ENCODE assay signal across 10 cellular contexts in genomic region chr15:44882499-44882968, GRCh38.
A peak's percentile ranks its signal among the peaks of the same experiment; 100 is the strongest.
DNase-seq lines count a peak whose midpoint lies in the region; ATAC-seq, FAIRE-seq and TF ChIP-seq lines count a peak whose summit lies in the region.
"Had no signal": no experiment of that assay in that cellular context is flagged by ENCODE, and none has a peak within 500 bp of the region (broad histone marks: within the 10 kb centered on the region; RNA-seq: fewer than 3 reads in every experiment).

No MANE protein-coding gene starts in this region.

- TF ChIP-seq POLR2A in K562 (conservative IDR thresholded peaks at IDR 0.05): no peak

- TF ChIP-seq RAD21 in K562 (CRISPR knock-in tag; conservative IDR thresholded peaks at IDR 0.05 in 1 of 2, IDR thresholded peaks at IDR 0.05 in 1 of 2): no peak

- no peak overlapping the region for H3K4me2 ChIP-seq in K562 (ENCODE audit: insufficient read depth, low read length)

- no peak for FAIRE-seq in K562 (lab: Jason Lieb, UNC)
- FAIRE-seq: endothelial cell of umbilical vein, G401.6 had no signal

- no peaks in the 10 kb centered on the region for H3K79me2 ChIP-seq in K562 (ENCODE audit: control insufficient read depth, insufficient read depth, low read length)

- H2AFZ ChIP-seq in K562 (ENCODE audit: low read depth, low read length): no peak overlapping the region

- H3K27ac ChIP-seq in K562 (ENCODE audit: extremely low read depth, low read depth, low read length): no peak overlapping the region

- H4K20me1 ChIP-seq in K562 (replicated peaks; ENCODE audit: control insufficient read depth, insufficient read depth, low read length): no peaks in the 10 kb centered on the region

- no TSS peak for BruUV-seq in K562 (replicated peaks; lab: Mats Ljungman, UMichigan)

- H3K9ac ChIP-seq in K562 (ENCODE audit: insufficient read depth in 1 of 2, low read depth in 2 of 2, low read length in 2 of 2): no peak overlapping the region

- TF ChIP-seq CTCF in GM10266 (IDR thresholded peaks at IDR 0.05; ENCODE audit: control insufficient read depth, insufficient read depth, low read depth, missing control alignments) (no peak), K562 (IDR thresholded peaks at IDR 0.05 in 2 of 3, conservative IDR thresholded peaks at IDR 0.05 in 1 of 3; ENCODE audit: insufficient read depth in 2 of 3, low read depth in 1 of 3, low read length in 3 of 3) (no peak)

- peaks cover 6% of the 10 kb centered on the region; the same call in 1 of the 2 replicates for H3K9me3 ChIP-seq in K562 (replicated peaks; ENCODE audit: control insufficient read depth, insufficient read depth, low read depth, low read length)

- H3K36me3 ChIP-seq in K562 (ENCODE audit: control insufficient read depth, insufficient read depth, low read length): no peaks in the 10 kb centered on the region

- H3K9me1 ChIP-seq in K562 (ENCODE audit: control insufficient read depth, insufficient read depth, low read length): no peaks in the 10 kb centered on the region

- intact Hi-C loops in K562 (cut with micrococcal nuclease): no loop called here

- no peaks in the 10 kb centered on the region; a peak in 1 of 5 replicates for H3K27me3 ChIP-seq in K562 (ENCODE audit: control insufficient read depth in 2 of 2, insufficient read depth in 2 of 2, low read length in 2 of 2)

- ATAC-seq in GM19463 (IDR thresholded peaks at IDR 0.05; ENCODE audit: unreplicated experiment) (peak; percentile 76), HG03378 (IDR thresholded peaks at IDR 0.05; ENCODE audit: unreplicated experiment) (peak; percentile 82), K562 (no peak)

- H3K4me1 ChIP-seq in K562 (replicated peaks in 1 of 2; ENCODE audit: control insufficient read depth in 2 of 2, insufficient read depth in 2 of 2, low read length in 2 of 2): no peaks in the 10 kb centered on the region

- CTCF ChIA-PET in K562 (lab: Yijun Ruan, JAX; ENCODE audit: low intra/inter-chr PET ratio): no interaction called here

- in situ Hi-C loops in K562 (cut with MboI): no loop called here
- in situ Hi-C loops in G401 (cut with HindIII; ENCODE audit: low sequenced_read_pairs): no loop called here

- no peak overlapping the region for H3K4me3 ChIP-seq in K562

- DNase-seq in GM10266 (ENCODE audit: extremely low spot score) (peak; percentile 55), K562 (ENCODE audit: extremely low read depth in 1 of 4, low spot score in 3 of 4) (no peak), NCI-H2029 (lab: John Stamatoyannopoulos, UW) (no peak), G401 (ENCODE audit: low spot score) (no peak), NCI-H1417 treated with DMSO at 0.1 percent for 48 hours (lab: John Stamatoyannopoulos, UW) (no peak), CD1c-positive myeloid dendritic cell (ENCODE audit: extremely low spot score) (no peak)

- TF ChIP-seq EP300 in K562 (IDR thresholded peaks at IDR 0.05; ENCODE audit: low read length): no peak

- POLR2A ChIA-PET in K562 (lab: Yijun Ruan, JAX): no interaction called here

- 1% methylated on average over 5 of the region's 5 CpGs for WGBS in K562 (ENCODE audit: insufficient coverage, low coverage, missing lambda C conversion rate)

TF ChIP-seq in K562, 482 proteins besides CTCF, POLR2A, EP300 and RAD21:
- TF ChIP-seq ATF3 (IDR thresholded peaks at IDR 0.05) (peak; percentile 41; the same call in 1 of the 2 replicates), ATF3 (CRISPR knock-in tag; conservative IDR thresholded peaks at IDR 0.05) (no peak), ZBTB7A (IDR thresholded peaks at IDR 0.05; ENCODE audit: borderline replicate concordance, control insufficient read depth, low read depth, low read length) (no peak), ZFP91 (CRISPR knock-in tag; IDR thresholded peaks at IDR 0.05) (no peak), CLOCK (CRISPR knock-in tag; IDR thresholded peaks at IDR 0.05; ENCODE audit: borderline replicate concordance) (no peak), FOSL1 (tag; conservative IDR thresholded peaks at IDR 0.05) (0 out of 2 replicates have a peak, but pooled peaks have one; percentile 35)
